Comparison of ENCODE assay signal across 8 cellular contexts in the genomic region with DNA sequence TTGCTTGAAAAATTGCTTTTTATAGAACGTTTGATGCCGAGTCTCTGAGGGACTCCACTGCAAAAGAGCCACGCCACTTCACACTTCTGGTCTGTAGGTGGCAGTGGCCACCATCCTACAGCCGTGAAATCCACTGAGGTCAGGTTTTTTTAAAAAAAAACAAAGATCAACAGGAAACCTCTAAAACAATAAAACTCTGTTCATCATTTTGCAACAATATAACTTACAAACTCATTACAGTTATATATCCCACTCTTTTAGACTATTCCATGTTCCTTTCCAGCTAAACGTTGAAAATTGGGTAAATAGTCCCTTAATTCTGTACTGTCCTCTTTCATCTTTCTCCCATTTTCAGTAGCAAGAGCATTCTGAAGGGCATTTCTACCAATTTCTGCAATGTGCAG.
DNase-seq lines count a peak whose midpoint lies in the region; ATAC-seq and TF ChIP-seq lines count a peak whose summit lies in the region.

No MANE protein-coding gene starts in this region.

- peak; percentile 77 for ATAC-seq in GM21576 (IDR thresholded peaks at IDR 0.05; ENCODE audit: unreplicated experiment)

- no peak overlapping the region for H3K27ac ChIP-seq in Peyer's patch
- H3K27ac ChIP-seq in dorsolateral prefrontal cortex, result no peak overlapping the region

- TF ChIP-seq CTCF in Peyer's patch (IDR thresholded peaks at IDR 0.05), result peak in 4 of 6 experiments; percentile 48 to 69 (median 55)
- peak; percentile 64 to 99 (median 90) for TF ChIP-seq CTCF in dorsolateral prefrontal cortex (IDR thresholded peaks at IDR 0.05 in 54 of 56, conservative IDR thresholded peaks at IDR 0.05 in 2 of 56; ENCODE audit: low read depth in 1 of 56, partially characterized antibody in 56 of 56)

- intact Hi-C loops in dorsolateral prefrontal cortex (cut with DNase I), result loop anchor here (5.0 to 10.0 kb wide), 4 partner anchors 125 to 668 kb away; no protein-coding TSS in a partner anchor

- H3K27me3 ChIP-seq in Peyer's patch (no peaks in the 10 kb centered on the region), dorsolateral prefrontal cortex (no peaks in the 10 kb centered on the region)

- in situ Hi-C loops in KBM-7 (cut with MboI; ENCODE audit: low pct_unique_long_range_greater_than_20kb, low sequenced_read_pairs), result no loop called here

- peak; percentile 12 to 20 for DNase-seq in SHP77 (lab: John Stamatoyannopoulos, UW)
- DNase-seq in SHP77 treated with DMSO at 0.1 percent for 48 hours (lab: John Stamatoyannopoulos, UW), result no peak
- DNase-seq in KBM-7, result peak; percentile 54
- DNase-seq in Peyer's patch, result peak in 1 of 3 donors; percentile 47
- DNase-seq in dorsolateral prefrontal cortex, result peak in 9 of 10 donors; percentile 30 to 73 (median 53)
- DNase-seq in mucosa of gallbladder (ENCODE audit: low spot score), result peak; percentile 14
- no peak for DNase-seq in NCI-H446 treated with DMSO at 0.1 percent for 48 hours (lab: John Stamatoyannopoulos, UW)

- no peaks in the 10 kb centered on the region for H3K9me3 ChIP-seq in Peyer's patch

- H3K4me1 ChIP-seq in Peyer's patch, result no peaks in the 10 kb centered on the region

- H3K4me3 ChIP-seq in Peyer's patch (no peak overlapping the region), dorsolateral prefrontal cortex (peak overlapping the region in 1 of 59 donors; percentile 1)

- no peak for TF ChIP-seq POLR2A in Peyer's patch (IDR thresholded peaks at IDR 0.05)

- H3K36me3 ChIP-seq in Peyer's patch, result no peaks in the 10 kb centered on the region

Comparison
In these comparisons a context has a peak if more than half of its experiments do, and no peak if none do; other contexts are left out.
1. DNase-seq: peak in SHP77 (2 of 2), KBM-7 (single experiment), dorsolateral prefrontal cortex (9 of 10) and mucosa of gallbladder (single experiment); none in SHP77 treated with DMSO at 0.1 percent for 48 hours (single experiment) and NCI-H446 treated with DMSO at 0.1 percent for 48 hours (single experiment).